Comparison of ENCODE assay signal across 8 cellular contexts in genomic region chr19:46599716-46600392, GRCh38. TPM values are rescaled to one million over a fixed set of nuclear protein-coding genes. Genes with fewer than 3 reads are reported as not detected.
DNase-seq lines count a peak whose midpoint lies in the region; ATAC-seq, FAIRE-seq and TF ChIP-seq lines count a peak whose summit lies in the region.

No MANE protein-coding gene starts in this region.

- H3K4me3 ChIP-seq in A673 (ENCODE audit: low read depth, low read length, poor library complexity, severe bottlenecking): peak overlapping the region; percentile 100
- peak overlapping the region; percentile 73 for H3K4me3 ChIP-seq in HUES64 (ENCODE audit: low read length)
- H3K4me3 ChIP-seq in bronchial epithelial cell (ENCODE audit: low read depth, low read length): peak overlapping the region; percentile 97

- H3K36me3 ChIP-seq in A673 (ENCODE audit: insufficient read depth, low read length, poor library complexity, severe bottlenecking) (no peaks in the 10 kb centered on the region), HUES64 (ENCODE audit: insufficient read depth, low read length) (no peaks in the 10 kb centered on the region), bronchial epithelial cell (ENCODE audit: control insufficient read depth, insufficient read depth, low read length) (peaks cover under 1% of the 10 kb centered on the region)

- POLR2A ChIA-PET in A673 (lab: Charles Lee; ENCODE audit: low non-redundant PET): interaction anchor here (0.7 kb wide), 1 partner anchor 114 kb away, joined by 4 read pairs; no protein-coding TSS in a partner anchor

- peak overlapping the region; percentile 100 for H3K27ac Mint-ChIP-seq in mesothelial cell of epicardium

- TF ChIP-seq CTCF in A673 (conservative IDR thresholded peaks at IDR 0.05; ENCODE audit: low read depth, low read length): no peak
- no peak for TF ChIP-seq CTCF in bronchial epithelial cell (IDR thresholded peaks at IDR 0.05; ENCODE audit: insufficient read depth, low read length, severe bottlenecking)
- no peak for TF ChIP-seq CTCF in mesothelial cell of epicardium (IDR thresholded peaks at IDR 0.05; ENCODE audit: unreplicated experiment)

- CTCF ChIA-PET in A673 (lab: Charles Lee): interaction anchor here (0.6 to 1.4 kb wide), 4 partner anchors 14 to 157 kb away, joined by 3 to 8 read pairs (median 6); partner anchors contain the start of gene DACT3

- intact Hi-C loops in A673 (cut with micrococcal nuclease; ENCODE audit: unreplicated experiment): loop anchor here (5.0 kb wide), 1 partner anchor 73 kb away; no protein-coding TSS in a partner anchor

- peaks cover 10% of the 10 kb centered on the region for H3K9me3 ChIP-seq in A673 (ENCODE audit: low read depth, low read length, poor library complexity, severe bottlenecking)
- 0 out of 2 replicates have a peak, but pooled peaks cover 3% of the 10 kb centered on the region for H3K9me3 ChIP-seq in HUES64 (ENCODE audit: insufficient read depth, low read depth, low read length)

- H3K4me1 Mint-ChIP-seq in mesothelial cell of epicardium: peaks cover 21% of the 10 kb centered on the region

- DNase-seq in A673 (ENCODE audit: low spot score) (no peak), bronchial epithelial cell (ENCODE audit: low read depth) (no peak), mesothelial cell of epicardium (ENCODE audit: low spot score in 2 of 2, unreplicated experiment in 2 of 2) (no peak), hepatic stellate cell (ENCODE audit: low spot score) (no peak), NCI-H128 (lab: John Stamatoyannopoulos, UW; ENCODE audit: unreplicated experiment) (no peak), NCI-H446 treated with DMSO at 0.1 percent for 48 hours (lab: John Stamatoyannopoulos, UW) (no peak)

- no peak for ATAC-seq in HG03135 (IDR thresholded peaks at IDR 0.05; ENCODE audit: unreplicated experiment)

- peaks cover 5% of the 10 kb centered on the region for H3K36me3 Mint-ChIP-seq in mesothelial cell of epicardium

- FAIRE-seq in bronchial epithelial cell (lab: Jason Lieb, UNC): no peak

- H3K27me3 ChIP-seq in A673 (replicated peaks; ENCODE audit: insufficient read depth, low read depth, low read length, poor library complexity) (no peaks in the 10 kb centered on the region), HUES64 (ENCODE audit: insufficient read depth, low read length) (no peaks in the 10 kb centered on the region), bronchial epithelial cell (ENCODE audit: control insufficient read depth, insufficient read depth, low read length) (no peaks in the 10 kb centered on the region)

- H3K4me1 ChIP-seq in A673 (ENCODE audit: insufficient read depth, low read length, poor library complexity, severe bottlenecking) (peaks cover 10% of the 10 kb centered on the region), HUES64 (ENCODE audit: insufficient read depth, low read length) (peaks cover 12% of the 10 kb centered on the region; the same call in 1 of the 2 replicates)

- peaks cover 31% of the 10 kb centered on the region for H3K9me3 Mint-ChIP-seq in mesothelial cell of epicardium

- H3K27ac ChIP-seq in A673 (ENCODE audit: low read depth, low read length, poor library complexity, severe bottlenecking): peak overlapping the region; percentile 100
- H3K27ac ChIP-seq in HUES64 (ENCODE audit: low read depth, low read length): peak overlapping the region; percentile 98; the same call in 1 of the 2 replicates

- no peaks in the 10 kb centered on the region for H3K27me3 Mint-ChIP-seq in mesothelial cell of epicardium (ENCODE audit: low read depth)

- H3K9ac ChIP-seq in HUES64 (ENCODE audit: low read depth, low read length): no peak overlapping the region

- H3K4me3 Mint-ChIP-seq in mesothelial cell of epicardium: peak overlapping the region; percentile 99

- WGBS in HUES64: 70% methylated on average over 5 of the region's 9 CpGs

- BruUV-seq in A673 (replicated peaks; lab: Mats Ljungman, UMichigan): no TSS peak

RNA-seq across cellular contexts. Expression of gene CALM3, which starts 1.3 kb away (rescaled TPM):
- 272 and 291 TPM in 2 replicates for total RNA-seq in A673 (2021)
- polyA plus RNA-seq in HUES64 (2013, experiment 1 of 2): 216 TPM
- polyA plus RNA-seq in HUES64 (2013, experiment 2 of 2): 254 TPM
- total RNA-seq in bronchial epithelial cell: 79.8 and 106 TPM in 2 replicates
- 231 to 233 TPM (median 231 TPM) in 3 replicates for total RNA-seq in mesothelial cell of epicardium

RNA-seq across cellular contexts. Expression of gene PTGIR, which starts 25.0 kb away (rescaled TPM):
- total RNA-seq in A673 (2021) (0.46 TPM in 1 of 2 replicates, not detected in the other), bronchial epithelial cell (0.26 TPM in 1 of 2 replicates, not detected in the other), mesothelial cell of epicardium (5.0 to 6.2 TPM (median 5.9 TPM) in 3 replicates)
- not detected for polyA plus RNA-seq in HUES64 (2013, experiment 1 of 2)
- polyA plus RNA-seq in HUES64 (2013, experiment 2 of 2): not detected

RNA-seq across cellular contexts. Expression of gene GNG8, which starts 36.1 kb away (rescaled TPM):
- total RNA-seq in A673 (2021) (not detected in 2 replicates), bronchial epithelial cell (not detected in 2 replicates), mesothelial cell of epicardium (7.6 to 13.7 TPM (median 12.2 TPM) in 3 replicates)
- polyA plus RNA-seq in HUES64 (2013, experiment 1 of 2): not detected
- polyA plus RNA-seq in HUES64 (2013, experiment 2 of 2): not detected
